Comparison of ENCODE assay signal across 28 cellular contexts in genomic region chr21:32975811-32976507, GRCh38. TPM values are rescaled to one million over a fixed set of nuclear protein-coding genes. Genes with fewer than 3 reads are reported as not detected.
DNase-seq lines count a peak whose midpoint lies in the region; ATAC-seq and TF ChIP-seq lines count a peak whose summit lies in the region.
"Had no signal": no experiment of that assay in that cellular context is flagged by ENCODE, and none has a peak within 500 bp of the region (broad histone marks: within the 10 kb centered on the region; RNA-seq: fewer than 3 reads in every experiment).

No MANE protein-coding gene starts in this region.

- H3K9me3 ChIP-seq in esophagus muscularis mucosa = no peaks in the 10 kb centered on the region
- H3K9me3 ChIP-seq in Caco-2 = no peaks in the 10 kb centered on the region
- H3K9me3 ChIP-seq: BLaER1, HAP-1, SJCRH30 had no signal

- no peak overlapping the region for H3K4me3 Mint-ChIP-seq in osteocyte (ENCODE audit: unreplicated experiment)
- no peak overlapping the region for H3K4me3 Mint-ChIP-seq in Caco-2 (ENCODE audit: unreplicated experiment)
- H3K4me3 Mint-ChIP-seq: CD4-positive, alpha-beta T cell; GM23338 had no signal

- H3K27me3 ChIP-seq in esophagus muscularis mucosa (peaks cover 0 to 29% (median 0%) of the 10 kb centered on the region in 4 donors), Caco-2 (replicated peaks; ENCODE audit: control insufficient read depth, insufficient read depth, low read length) (no peaks in the 10 kb centered on the region; the same call in 1 of the 2 replicates)
- H3K27me3 ChIP-seq: BLaER1 had no signal

- intact Hi-C loops in esophagus muscularis mucosa (cut with DNase I) = no loop called here
- intact Hi-C loops in Caco-2 (cut with micrococcal nuclease; ENCODE audit: unreplicated experiment) = no loop called here

- no peak for TF ChIP-seq EP300 in esophagus muscularis mucosa (IDR thresholded peaks at IDR 0.05)

- CTCF ChIA-PET in Caco-2 (lab: Charles Lee) = interaction anchor here (0.6 kb wide), 1 partner anchor 469 kb away, joined by 6 read pairs; no protein-coding TSS in a partner anchor
- CTCF ChIA-PET in HEK293T (lab: Yijun Ruan, JAX) = no interaction called here

- no peak for ATAC-seq in GM18498 (IDR thresholded peaks at IDR 0.05; ENCODE audit: unreplicated experiment)
- ATAC-seq: GM23338, HepG2, Right ventricle myocardium inferior, SK-N-SH treated with all-trans-retinoic acid at 6 μM for 48 hours had no signal

- 79% methylated on average over 6 of the region's 9 CpGs for WGBS in esophagus muscularis mucosa

- H3K27ac Mint-ChIP-seq in osteocyte (ENCODE audit: unreplicated experiment) (no peak overlapping the region), Caco-2 (ENCODE audit: unreplicated experiment) (no peak overlapping the region)
- H3K27ac Mint-ChIP-seq: CD4-positive, alpha-beta T cell; GM23338 had no signal

- DNase-seq in NCI-H748 (lab: John Stamatoyannopoulos, UW; ENCODE audit: unreplicated experiment) = peak; percentile 11
- DNase-seq in NCI-H748 treated with DMSO at 0.1 percent for 48 hours (lab: John Stamatoyannopoulos, UW) = no peak
- DNase-seq in esophagus muscularis mucosa (ENCODE audit: extremely low spot score) = peak; percentile 68
- DNase-seq in osteocyte (ENCODE audit: extremely low spot score, unreplicated experiment) = peak; percentile 57
- DNase-seq in Caco-2 = no peak
- no peak for DNase-seq in HEK293T (ENCODE audit: extremely low spot score)
- DNase-seq: CD4-positive, alpha-beta T cell; DMS53; Kasumi-1; NCI-H1092 treated with DMSO at 0.1 percent for 48 hours; NCI-H1436; NCI-H187 treated with DMSO at 0.1 percent for 48 hours; NCI-H2171 treated with DMSO at 0.1 percent for 48 hours; NCI-H345; NCI-H510A treated with DMSO at 0.1 percent for 48 hours; PC-9; SJCRH30 had no signal

- H3K36me3 ChIP-seq in esophagus muscularis mucosa = no peaks in the 10 kb centered on the region
- H3K36me3 ChIP-seq in Caco-2 (ENCODE audit: control insufficient read depth, insufficient read depth, low read length) = no peaks in the 10 kb centered on the region
- H3K36me3 ChIP-seq: BLaER1, HAP-1, SJCRH30 had no signal

- H3K9me3 Mint-ChIP-seq in osteocyte (ENCODE audit: unreplicated experiment) (no peaks in the 10 kb centered on the region), Caco-2 (ENCODE audit: unreplicated experiment) (no peaks in the 10 kb centered on the region)
- H3K9me3 Mint-ChIP-seq: CD4-positive, alpha-beta T cell; GM23338 had no signal

- no peak overlapping the region for H3K27ac ChIP-seq in esophagus muscularis mucosa (replicated peaks in 1 of 4)
- H3K27ac ChIP-seq: 22Rv1, BLaER1, PC-9, SJCRH30 had no signal

- POLR2A ChIA-PET in Caco-2 (lab: Charles Lee) = no interaction called here
- POLR2A ChIA-PET in HEK293T (lab: Yijun Ruan, JAX) = no interaction called here

- H3K4me3 ChIP-seq in esophagus muscularis mucosa (no peak overlapping the region), Caco-2 (ENCODE audit: low read depth, low read length) (no peak overlapping the region)
- H3K4me3 ChIP-seq: BLaER1, GM23338, HAP-1, PC-9, SJCRH30 had no signal

- no peak for TF ChIP-seq POLR2A in esophagus muscularis mucosa (IDR thresholded peaks at IDR 0.05; ENCODE audit: low read depth)

- H3K27me3 Mint-ChIP-seq in osteocyte (ENCODE audit: unreplicated experiment) (peaks cover 31% of the 10 kb centered on the region), Caco-2 (ENCODE audit: insufficient read depth, unreplicated experiment) (peaks cover 26% of the 10 kb centered on the region)

- BruUV-seq in Caco-2 (replicated peaks; lab: Mats Ljungman, UMichigan) = no TSS peak

- H3K4me1 ChIP-seq in esophagus muscularis mucosa (no peaks in the 10 kb centered on the region), Caco-2 (no peaks in the 10 kb centered on the region)
- H3K4me1 ChIP-seq: HAP-1, SJCRH30 had no signal

- H3K36me3 Mint-ChIP-seq in osteocyte (ENCODE audit: unreplicated experiment) = no peaks in the 10 kb centered on the region
- no peaks in the 10 kb centered on the region for H3K36me3 Mint-ChIP-seq in Caco-2 (ENCODE audit: insufficient read depth, unreplicated experiment)

- no peaks in the 10 kb centered on the region for H3K4me1 Mint-ChIP-seq in osteocyte (ENCODE audit: unreplicated experiment)
- no peaks in the 10 kb centered on the region for H3K4me1 Mint-ChIP-seq in Caco-2 (ENCODE audit: low read depth, unreplicated experiment)

- TF ChIP-seq CTCF in esophagus muscularis mucosa (IDR thresholded peaks at IDR 0.05) (no peak), osteocyte (IDR thresholded peaks at IDR 0.05) (no peak), Caco-2 (IDR thresholded peaks at IDR 0.05; ENCODE audit: insufficient read depth in 1 of 2, low read depth in 1 of 2, low read length in 1 of 2, severe bottlenecking in 1 of 2, unreplicated experiment in 1 of 2) (no peak)

TF ChIP-seq in HEK293T, 16 proteins besides CTCF, POLR2A, EP300 and RAD21:
- TF ChIP-seq, protein P1, sequence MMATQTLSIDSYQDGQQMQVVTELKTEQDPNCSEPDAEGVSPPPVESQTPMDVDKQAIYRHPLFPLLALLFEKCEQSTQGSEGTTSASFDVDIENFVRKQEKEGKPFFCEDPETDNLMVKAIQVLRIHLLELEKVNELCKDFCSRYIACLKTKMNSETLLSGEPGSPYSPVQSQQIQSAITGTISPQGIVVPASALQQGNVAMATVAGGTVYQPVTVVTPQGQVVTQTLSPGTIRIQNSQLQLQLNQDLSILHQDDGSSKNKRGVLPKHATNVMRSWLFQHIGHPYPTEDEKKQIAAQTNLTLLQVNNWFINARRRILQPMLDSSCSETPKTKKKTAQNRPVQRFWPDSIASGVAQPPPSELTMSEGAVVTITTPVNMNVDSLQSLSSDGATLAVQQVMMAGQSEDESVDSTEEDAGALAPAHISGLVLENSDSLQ (IDR thresholded peaks at IDR 0.05) = no peak
- TF ChIP-seq FOXA1 (IDR thresholded peaks at IDR 0.05) (no peak), ARNT (IDR thresholded peaks at IDR 0.05) (no peak), ZNF384 (IDR thresholded peaks at IDR 0.05) (no peak), ELF4 (IDR thresholded peaks at IDR 0.05) (no peak), FOXM1 (IDR thresholded peaks at IDR 0.05; ENCODE audit: borderline replicate concordance) (no peak)

RNA-seq across cellular contexts. Expression of gene OLIG2, which starts 49.8 kb away (rescaled TPM):
- not detected for total RNA-seq in esophagus muscularis mucosa
- total RNA-seq in osteocyte = 0.37 and 0.56 TPM in 2 replicates
- total RNA-seq in Caco-2 (2022) = not detected in 2 replicates
- total RNA-seq: CD4-positive, alpha-beta T cell; G401; HepG2; HT1080; M059J; PC-9; Right ventricle myocardium inferior had no signal

Comparison
In these comparisons a context has a peak if more than half of its experiments do, and no peak if none do; other contexts are left out.
1. DNase-seq: peak in NCI-H748 (single experiment), esophagus muscularis mucosa (single experiment) and osteocyte (single experiment); none in NCI-H748 treated with DMSO at 0.1 percent for 48 hours (single experiment), Caco-2 (0 of 2) and HEK293T (single experiment).